8 cellular contexts compared by ENCODE assay signal in genomic region chr4:82797048-82797590, GRCh38.
DNase-seq lines count a peak whose midpoint lies in the region; ATAC-seq and TF ChIP-seq lines count a peak whose summit lies in the region.

No MANE protein-coding gene starts in this region.

- no peaks in the 10 kb centered on the region for H3K27me3 ChIP-seq in WERI-Rb-1 (ENCODE audit: insufficient read depth, low read depth, severe bottlenecking)
- H3K27me3 ChIP-seq in MM.1S (replicated peaks; ENCODE audit: insufficient read depth, low read length), result no peaks in the 10 kb centered on the region

- H3K36me3 ChIP-seq in WERI-Rb-1 (peaks cover 4% of the 10 kb centered on the region), MM.1S (replicated peaks; ENCODE audit: insufficient read depth, low read length) (no peaks in the 10 kb centered on the region)

- no peaks in the 10 kb centered on the region for H4K20me1 ChIP-seq in MM.1S (ENCODE audit: insufficient read depth, low read length)

- H3K79me2 ChIP-seq in MM.1S (ENCODE audit: low read length), result no peaks in the 10 kb centered on the region

- DNase-seq in NCI-H2107 (lab: John Stamatoyannopoulos, UW) (peak; percentile 9), NCI-H2107 treated with DMSO at 0.1 percent for 48 hours (lab: John Stamatoyannopoulos, UW; ENCODE audit: unreplicated experiment) (no peak), WERI-Rb-1 (no peak), glomerular visceral epithelial cell (ENCODE audit: extremely low spot score) (peak; percentile 21), MM.1S (no peak), GM10266 (ENCODE audit: extremely low spot score) (no peak)

- H3K9me3 ChIP-seq in WERI-Rb-1 (ENCODE audit: severe bottlenecking), result no peaks in the 10 kb centered on the region
- no peaks in the 10 kb centered on the region for H3K9me3 ChIP-seq in MM.1S (replicated peaks; ENCODE audit: insufficient read depth, low read length)

- H3K27ac ChIP-seq in WERI-Rb-1 (no peak overlapping the region), skin epidermis (peak overlapping the region in 1 of 21 experiments; percentile 17), MM.1S (ENCODE audit: low read length) (no peak overlapping the region)

- no peak overlapping the region for H3K9ac ChIP-seq in MM.1S (ENCODE audit: low read length)

- ATAC-seq in HG03571 (IDR thresholded peaks at IDR 0.05; ENCODE audit: unreplicated experiment), result no peak

- no peak overlapping the region for H2AFZ ChIP-seq in MM.1S (ENCODE audit: low read length)

- no peak for TF ChIP-seq CTCF in WERI-Rb-1 (IDR thresholded peaks at IDR 0.05; ENCODE audit: low read depth, low read length)
- no peak for TF ChIP-seq CTCF in MM.1S (IDR thresholded peaks at IDR 0.05; ENCODE audit: low read length)
- TF ChIP-seq CTCF in GM10266 (IDR thresholded peaks at IDR 0.05; ENCODE audit: control insufficient read depth, insufficient read depth, low read depth, missing control alignments), result no peak

- H3K4me1 ChIP-seq in MM.1S (ENCODE audit: low read length), result peaks cover 9% of the 10 kb centered on the region

- no peak overlapping the region for H3K4me2 ChIP-seq in MM.1S (ENCODE audit: low read depth, low read length)

- peaks cover 5% of the 10 kb centered on the region; the same call in 1 of the 2 replicates for H3F3A ChIP-seq in MM.1S (ENCODE audit: insufficient read depth, low read length)

- H3K4me3 ChIP-seq in WERI-Rb-1 (ENCODE audit: low read depth, low read length), result peak overlapping the region; percentile 80
- H3K4me3 ChIP-seq in skin epidermis, result peak overlapping the region; percentile 53 to 76 (median 73)
- no peak overlapping the region for H3K4me3 ChIP-seq in MM.1S (ENCODE audit: low read length)

- no peaks in the 10 kb centered on the region for H3K9me2 ChIP-seq in MM.1S (replicated peaks; ENCODE audit: insufficient read depth, low read length)

Comparison
In these comparisons a context has a peak if more than half of its experiments do, and no peak if none do; other contexts are left out.
1. DNase-seq: peak in NCI-H2107 (single experiment) and glomerular visceral epithelial cell (single experiment); none in NCI-H2107 treated with DMSO at 0.1 percent for 48 hours (single experiment), WERI-Rb-1 (single experiment), MM.1S (single experiment) and GM10266 (single experiment).